In the genomic region with DNA sequence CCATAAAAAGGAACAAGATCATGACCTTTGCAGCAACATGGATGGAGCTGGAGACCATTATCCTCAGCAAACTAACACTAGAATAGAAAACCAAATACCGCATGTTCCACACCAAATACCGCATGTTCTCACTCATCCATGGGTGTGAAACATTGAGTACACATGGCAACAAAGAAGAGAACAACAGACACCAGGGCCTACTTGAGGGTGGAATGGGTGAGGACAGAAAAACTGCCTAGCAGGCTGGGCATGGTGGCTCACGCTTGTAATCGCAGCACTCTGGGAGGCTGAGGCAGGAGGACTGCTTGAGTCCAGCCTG, we compare ENCODE assay signal across 9 cellular contexts. TPM values are rescaled to one million over a fixed set of nuclear protein-coding genes. Genes with fewer than 3 reads are reported as not detected.
DNase-seq lines count a peak whose midpoint lies in the region; ATAC-seq and TF ChIP-seq lines count a peak whose summit lies in the region.
"Had no signal": no experiment of that assay in that cellular context is flagged by ENCODE, and none has a peak within 500 bp of the region (broad histone marks: within the 10 kb centered on the region; RNA-seq: fewer than 3 reads in every experiment).

No MANE protein-coding gene starts in this region.

- peaks cover 93% of the 10 kb centered on the region for H3K4me1 Mint-ChIP-seq in activated CD8-positive, alpha-beta memory T cell treated with anti-CD3 and anti-CD28 coated beads, Interleukin-2, amount 10 ng/mL, durations not matched to agents 7 days and 5 days

- H3K4me1 ChIP-seq in colonic mucosa: peaks cover 41% of the 10 kb centered on the region
- peaks cover 47 to 81% (median 72%) of the 10 kb centered on the region in 5 donors for H3K4me1 ChIP-seq in subcutaneous abdominal adipose tissue (ENCODE audit: control insufficient read depth in 5 of 5, insufficient read depth in 5 of 5, low read length in 5 of 5)

- no peak for DNase-seq in activated CD8-positive, alpha-beta memory T cell treated with anti-CD3 and anti-CD28 coated beads, Interleukin-2, amount 10 ng/mL, durations not matched to agents 7 days and 5 days
- no peak for DNase-seq in activated CD8-positive, alpha-beta memory T cell treated with anti-CD3 and anti-CD28 coated beads, Interleukin-2, amount 50 U/mL, for 48 hours
- no peak for DNase-seq in colonic mucosa
- DNase-seq in NCI-H446 treated with DMSO at 0.1 percent for 48 hours (lab: John Stamatoyannopoulos, UW): no peak
- DNase-seq in stimulated activated CD4-positive, alpha-beta T cell treated with anti-CD3 and anti-CD28 coated beads, Interleukin-2, amount 100 ng/mL, for 48 hours: no peak
- DNase-seq: activated CD4-positive, CD25-positive, alpha-beta regulatory T cell treated with anti-CD3 and anti-CD28 coated beads, Interleukin-2, amount 50 U/mL, for 72 hours; nucleus accumbens had no signal

- H3K9ac ChIP-seq in colonic mucosa (ENCODE audit: low read depth in 2 of 2, low read length in 2 of 2) (no peak overlapping the region), subcutaneous abdominal adipose tissue (ENCODE audit: low read length in 5 of 5) (no peak overlapping the region)

- intact Hi-C loops in colonic mucosa (cut with DNase I): no loop called here

- peak overlapping the region; percentile 75 for H3K27ac ChIP-seq in colonic mucosa
- H3K27ac ChIP-seq in subcutaneous abdominal adipose tissue (ENCODE audit: low read depth, low read length): peak overlapping the region; percentile 95

- H3K36me3 ChIP-seq in colonic mucosa (no peaks in the 10 kb centered on the region), subcutaneous abdominal adipose tissue (ENCODE audit: control insufficient read depth in 5 of 5, insufficient read depth in 5 of 5, low read length in 5 of 5) (peaks cover 0 to 22% (median 17%) of the 10 kb centered on the region in 5 donors)

- H3K27me3 Mint-ChIP-seq in activated CD8-positive, alpha-beta memory T cell treated with anti-CD3 and anti-CD28 coated beads, Interleukin-2, amount 10 ng/mL, durations not matched to agents 7 days and 5 days: no peaks in the 10 kb centered on the region

- no peaks in the 10 kb centered on the region for H3K9me3 ChIP-seq in colonic mucosa
- H3K9me3 ChIP-seq in subcutaneous abdominal adipose tissue (ENCODE audit: control insufficient read depth in 5 of 5, low read length in 5 of 5): no peaks in the 10 kb centered on the region

- H3K4me3 Mint-ChIP-seq in activated CD8-positive, alpha-beta memory T cell treated with anti-CD3 and anti-CD28 coated beads, Interleukin-2, amount 10 ng/mL, durations not matched to agents 7 days and 5 days: peak overlapping the region; percentile 54

- no peak for ATAC-seq in activated CD8-positive, alpha-beta memory T cell treated with anti-CD3 and anti-CD28 coated beads, Interleukin-2, amount 10 ng/mL, durations not matched to agents 7 days and 5 days
- ATAC-seq: esophagus mucosa had no signal

- no peak overlapping the region for H3K4me3 ChIP-seq in colonic mucosa
- no peak overlapping the region for H3K4me3 ChIP-seq in subcutaneous abdominal adipose tissue (ENCODE audit: low read depth in 1 of 5, low read length in 5 of 5)

- H3K27me3 ChIP-seq in colonic mucosa: no peaks in the 10 kb centered on the region
- H3K27me3 ChIP-seq in subcutaneous abdominal adipose tissue (ENCODE audit: control insufficient read depth in 5 of 5, insufficient read depth in 4 of 5, low read length in 5 of 5): no peaks in the 10 kb centered on the region

- no peak for TF ChIP-seq CTCF in colonic mucosa (IDR thresholded peaks at IDR 0.05)

- H3K27ac Mint-ChIP-seq in activated CD8-positive, alpha-beta memory T cell treated with anti-CD3 and anti-CD28 coated beads, Interleukin-2, amount 10 ng/mL, durations not matched to agents 7 days and 5 days: peak overlapping the region; percentile 98

- no peaks in the 10 kb centered on the region for H3K9me3 Mint-ChIP-seq in activated CD8-positive, alpha-beta memory T cell treated with anti-CD3 and anti-CD28 coated beads, Interleukin-2, amount 10 ng/mL, durations not matched to agents 7 days and 5 days (ENCODE audit: low read depth)

- peaks cover 23% of the 10 kb centered on the region for H3K36me3 Mint-ChIP-seq in activated CD8-positive, alpha-beta memory T cell treated with anti-CD3 and anti-CD28 coated beads, Interleukin-2, amount 10 ng/mL, durations not matched to agents 7 days and 5 days

- CTCF ChIA-PET in activated CD8-positive, alpha-beta memory T cell treated with anti-CD3 and anti-CD28 coated beads, Interleukin-2, amount 10 ng/mL, durations not matched to agents 7 days and 5 days (lab: Charles Lee): interaction anchor here (20.5 to 29.2 kb wide), 2 partner anchors 17 to 21 kb away, joined by 409 to 1163 read pairs; partner anchors contain the start of genes CDC42BPG and EHD1

RNA-seq across cellular contexts. Expression of gene EHD1, which starts 12.3 kb away (rescaled TPM):
- total RNA-seq in activated CD8-positive, alpha-beta memory T cell treated with anti-CD3 and anti-CD28 coated beads, Interleukin-2, amount 10 ng/mL, durations not matched to agents 7 days and 5 days: 100 to 1,000 TPM; 149 to 155 TPM
- 10 to 100 TPM; 66.5 to 72.3 TPM for total RNA-seq in colonic mucosa

RNA-seq across cellular contexts. Expression of gene CDC42BPG, which starts 21.7 kb away (rescaled TPM):
- under 1 TPM; 0.50 to 0.61 TPM for total RNA-seq in activated CD8-positive, alpha-beta memory T cell treated with anti-CD3 and anti-CD28 coated beads, Interleukin-2, amount 10 ng/mL, durations not matched to agents 7 days and 5 days
- total RNA-seq in colonic mucosa: 10 to 100 TPM; 29.3 to 41.6 TPM

RNA-seq across cellular contexts. Expression of gene ATG2A, which starts 50.9 kb away (rescaled TPM):
- total RNA-seq in activated CD8-positive, alpha-beta memory T cell treated with anti-CD3 and anti-CD28 coated beads, Interleukin-2, amount 10 ng/mL, durations not matched to agents 7 days and 5 days: 10 to 100 TPM; 27.3 to 27.9 TPM
- 10 to 100 TPM; 30.6 to 32.8 TPM for total RNA-seq in colonic mucosa

RNA-seq across cellular contexts. Expression of gene MEN1, which starts 55.8 kb away (rescaled TPM):
- total RNA-seq in activated CD8-positive, alpha-beta memory T cell treated with anti-CD3 and anti-CD28 coated beads, Interleukin-2, amount 10 ng/mL, durations not matched to agents 7 days and 5 days: 10 to 100 TPM; 31.2 to 42.1 TPM
- 10 to 100 TPM; 21.1 to 45.5 TPM for total RNA-seq in colonic mucosa

RNA-seq across cellular contexts. Expression of gene PPP2R5B, which starts 58.4 kb away (rescaled TPM):
- 10 to 100 TPM; 11.7 to 12.3 TPM for total RNA-seq in activated CD8-positive, alpha-beta memory T cell treated with anti-CD3 and anti-CD28 coated beads, Interleukin-2, amount 10 ng/mL, durations not matched to agents 7 days and 5 days
- total RNA-seq in colonic mucosa: 10 to 100 TPM; 18.6 to 36.1 TPM

Comparison
In these comparisons a context has a peak if more than half of its experiments do, and no peak if none do; other contexts are left out.
1. RNA of gene CDC42BPG, which starts 21.7 kb away (total RNA-seq): 29.3 to 41.6 TPM in colonic mucosa; 0.50 to 0.61 TPM in activated CD8-positive, alpha-beta memory T cell treated with anti-CD3 and anti-CD28 coated beads, Interleukin-2, amount 10 ng/mL, durations not matched to agents 7 days and 5 days; every median in the first group is over 10 times any median in the second.